ENCODE assay signal across 28 cellular contexts in genomic region chr9:8569832-8570231, GRCh38.
"Had no signal": no experiment of that assay in that cellular context is flagged by ENCODE, and none has a peak within 500 bp of the region (broad histone marks: within the 10 kb centered on the region; RNA-seq: fewer than 3 reads in every experiment).

No MANE protein-coding gene starts in this region.

- DNase-seq: naive thymus-derived CD8-positive, alpha-beta T cell; nephron progenitor cell; nucleus accumbens; pancreas; retina; right cardiac atrium; right lobe of liver; sigmoid colon; small intestine; stimulated activated CD4-positive, alpha-beta T cell treated with anti-CD3 and anti-CD28 coated beads, Interleukin-15, amount 100 ng/mL, for 24 hours; stimulated activated CD4-positive, alpha-beta T cell treated with anti-CD3 and anti-CD28 coated beads, Interleukin-2, amount 100 ng/mL, for 24 hours; stimulated activated CD4-positive, alpha-beta T cell treated with anti-CD3 and anti-CD28 coated beads, Interleukin-2, amount 100 ng/mL, for 48 hours; stimulated activated CD4-positive, alpha-beta T cell treated with anti-CD3 and anti-CD28 coated beads, Interleukin-4, amount 100 ng/mL, for 24 hours; stimulated activated naive B cell treated with anti-CD40 and anti-IgM and Interleukin-4, amounts not matched to agents 10 μg/mL and 1 μg/mL and 100 μg/mL, for 72 hours; stimulated activated naive CD4-positive, alpha-beta T cell treated with Interleukin-2 at 50 U/mL for 16 hours; stomach; thyroid gland; trophoblast cell; upper lobe of left lung had no signal

- FAIRE-seq: pancreas, small intestine, urothelium cell line had no signal

- H3K4me3 Mint-ChIP-seq: naive thymus-derived CD8-positive, alpha-beta T cell; natural killer cell treated with Interleukin-12 subunit alpha and Interleukin-12 subunit beta and Interleukin-15 and Interleukin-18, amount 100 ng/mL, for 72 hours; nephron progenitor cell; stimulated activated effector memory CD8-positive, alpha-beta T cell treated with anti-CD3 and anti-CD28 coated beads, Interleukin-12 subunit alpha, Interleukin-12 subunit beta, amount 100 ng/mL, for 72 hours; stimulated activated naive B cell treated with anti-CD40 and anti-IgM and Interleukin-4, amounts not matched to agents 10 μg/mL and 1 μg/mL and 100 μg/mL, for 72 hours; stimulated activated naive CD8-positive, alpha-beta T cell treated with anti-CD3 and anti-CD28 coated beads, Interleukin-15, Interleukin-2, amounts not matched to agents 100 ng/mL and 50 ng/mL, for 24 hours had no signal

- H3K9me3 ChIP-seq: neutrophil, pancreas, prostate gland, right lobe of liver, sigmoid colon, stomach, thoracic aorta, thyroid gland, tibial nerve, upper lobe of left lung, vagina had no signal

- H3K36me3 ChIP-seq: neutrophil, pancreas, prostate gland, right lobe of liver, sigmoid colon, stomach, thoracic aorta, thyroid gland, tibial nerve, upper lobe of left lung, vagina had no signal

- H3K27ac ChIP-seq: neutrophil, pancreas, prostate gland, right lobe of liver, sigmoid colon, stomach, thoracic aorta, thyroid gland, tibial nerve, upper lobe of left lung, vagina had no signal

- H3K4me1 ChIP-seq: pancreas, prostate gland, right lobe of liver, sigmoid colon, stomach, thyroid gland, tibial nerve, upper lobe of left lung, vagina had no signal

- H3K27ac Mint-ChIP-seq: naive thymus-derived CD8-positive, alpha-beta T cell; natural killer cell treated with Interleukin-12 subunit alpha and Interleukin-12 subunit beta and Interleukin-15 and Interleukin-18, amount 100 ng/mL, for 72 hours; nephron progenitor cell; stimulated activated effector memory CD8-positive, alpha-beta T cell treated with anti-CD3 and anti-CD28 coated beads, Interleukin-12 subunit alpha, Interleukin-12 subunit beta, amount 100 ng/mL, for 72 hours; stimulated activated naive B cell treated with anti-CD40 and anti-IgM and Interleukin-4, amounts not matched to agents 10 μg/mL and 1 μg/mL and 100 μg/mL, for 72 hours; stimulated activated naive CD8-positive, alpha-beta T cell treated with anti-CD3 and anti-CD28 coated beads, Interleukin-15, Interleukin-2, amounts not matched to agents 100 ng/mL and 50 ng/mL, for 24 hours had no signal

- H3K27me3 Mint-ChIP-seq: stimulated activated naive B cell treated with anti-CD40 and anti-IgM and Interleukin-4, amounts not matched to agents 10 μg/mL and 1 μg/mL and 100 μg/mL, for 72 hours had no signal

- H3K4me3 ChIP-seq: pancreas, prostate gland, right lobe of liver, sigmoid colon, stomach, thoracic aorta, thyroid gland, tibial nerve, upper lobe of left lung, vagina had no signal

- H3K9me3 Mint-ChIP-seq: naive thymus-derived CD8-positive, alpha-beta T cell; nephron progenitor cell; stimulated activated effector memory CD8-positive, alpha-beta T cell treated with anti-CD3 and anti-CD28 coated beads, Interleukin-12 subunit alpha, Interleukin-12 subunit beta, amount 100 ng/mL, for 72 hours; stimulated activated naive CD8-positive, alpha-beta T cell treated with anti-CD3 and anti-CD28 coated beads, Interleukin-15, Interleukin-2, amounts not matched to agents 100 ng/mL and 50 ng/mL, for 24 hours had no signal

- H3K4me1 Mint-ChIP-seq: nephron progenitor cell; stimulated activated effector memory CD8-positive, alpha-beta T cell treated with anti-CD3 and anti-CD28 coated beads, Interleukin-12 subunit alpha, Interleukin-12 subunit beta, amount 100 ng/mL, for 72 hours had no signal

- H3K36me3 Mint-ChIP-seq: naive thymus-derived CD8-positive, alpha-beta T cell; natural killer cell treated with Interleukin-12 subunit alpha and Interleukin-12 subunit beta and Interleukin-15 and Interleukin-18, amount 100 ng/mL, for 72 hours; stimulated activated effector memory CD8-positive, alpha-beta T cell treated with anti-CD3 and anti-CD28 coated beads, Interleukin-12 subunit alpha, Interleukin-12 subunit beta, amount 100 ng/mL, for 72 hours; stimulated activated naive B cell treated with anti-CD40 and anti-IgM and Interleukin-4, amounts not matched to agents 10 μg/mL and 1 μg/mL and 100 μg/mL, for 72 hours had no signal

- H3K27me3 ChIP-seq: neutrophil, pancreas, right lobe of liver, sigmoid colon, stomach, thyroid gland, tibial nerve, upper lobe of left lung, vagina had no signal

- ATAC-seq: naive thymus-derived CD8-positive, alpha-beta T cell; natural killer cell treated with Interleukin-12 subunit alpha and Interleukin-12 subunit beta and Interleukin-15 and Interleukin-18, amount 100 ng/mL, for 72 hours; right cardiac atrium; right lobe of liver; stimulated activated effector memory CD8-positive, alpha-beta T cell treated with anti-CD3 and anti-CD28 coated beads, Interleukin-12 subunit alpha, Interleukin-12 subunit beta, amount 100 ng/mL, for 72 hours; stimulated activated naive B cell treated with anti-CD40 and anti-IgM and Interleukin-4, amounts not matched to agents 10 μg/mL and 1 μg/mL and 100 μg/mL, for 72 hours had no signal
